ENCODE assay signal across 8 cellular contexts in genomic region chr18:74495581-74496507, GRCh38. TPM values are rescaled to one million over a fixed set of nuclear protein-coding genes. Genes with fewer than 3 reads are reported as not detected.
DNase-seq lines count a peak whose midpoint lies in the region; ATAC-seq, FAIRE-seq and TF ChIP-seq lines count a peak whose summit lies in the region.

TSS of gene CNDP2 (plus strand) at chr18:74496363. CDS start at chr18:74499974, 3,611 bp downstream.

- peaks cover 40% of the 10 kb centered on the region for H3K4me1 Mint-ChIP-seq in activated CD8-positive, alpha-beta memory T cell treated with anti-CD3 and anti-CD28 coated beads, Interleukin-2, amount 10 ng/mL, durations not matched to agents 7 days and 5 days

- 1% methylated on average over 54 of the region's 71 CpGs; no CpG with 5 or more reads in 1 of the 2 experiments for WGBS in H1 (ENCODE audit: extremely low coverage in 1 of 2, insufficient coverage in 1 of 2, insufficient read length in 1 of 2, insufficient replicate concordance in 2 of 2, low coverage in 1 of 2, low lambda C conversion rate in 2 of 2, missing lambda C conversion rate in 1 of 2), 2 experiments
- under 1% methylated on average over 53 of the region's 71 CpGs for WGBS in mesenchymal stem cell

- H3K79me1 ChIP-seq in H1 (ENCODE audit: low read depth, low read length) (peaks cover 9% of the 10 kb centered on the region; the same call in 1 of the 2 replicates), mesenchymal stem cell (replicated peaks; ENCODE audit: low read length, poor library complexity, severe bottlenecking) (no peaks in the 10 kb centered on the region)

- no peak for TF ChIP-seq RAD21 in H1 (IDR thresholded peaks at IDR 0.05 in 1 of 2, conservative IDR thresholded peaks at IDR 0.05 in 1 of 2; ENCODE audit: low read depth in 2 of 2, low read length in 2 of 2)

- TF ChIP-seq POLR2A in H1 (IDR thresholded peaks at IDR 0.05; ENCODE audit: control extremely low read depth in 1 of 2, low read depth in 2 of 2, low read length in 2 of 2), result peak; percentile 82 to 92

- H2BK120ac ChIP-seq in H1 (replicated peaks; ENCODE audit: low read depth, low read length) (no peak within 1 kb of the TSS), mesenchymal stem cell (ENCODE audit: low read depth, low read length) (peak within 1 kb of the TSS; percentile 68)

- no peaks in the 10 kb centered on the region for H3K9me3 Mint-ChIP-seq in activated CD8-positive, alpha-beta memory T cell treated with anti-CD3 and anti-CD28 coated beads, Interleukin-2, amount 10 ng/mL, durations not matched to agents 7 days and 5 days (ENCODE audit: low read depth)

- peak within 1 kb of the TSS; percentile 95 for H3K9ac ChIP-seq in NT2/D1 (ENCODE audit: insufficient read length, low read depth)
- peak within 1 kb of the TSS; percentile 93 to 97 (median 95) for H3K9ac ChIP-seq in H1 (replicated peaks in 1 of 4; ENCODE audit: extremely low read depth in 1 of 4, low read depth in 3 of 4, low read length in 3 of 4)
- peak within 1 kb of the TSS; percentile 95 for H3K9ac ChIP-seq in mesenchymal stem cell (ENCODE audit: low read length)

- H2BK12ac ChIP-seq in H1 (ENCODE audit: low read depth, low read length) (no peak within 1 kb of the TSS), mesenchymal stem cell (ENCODE audit: low read length in 2 of 2) (peak within 1 kb of the TSS; percentile 23 to 38)

- peak within 1 kb of the TSS; percentile 81 for H4K5ac ChIP-seq in H1 (ENCODE audit: insufficient read length, low read depth, low read length)

- H3K27ac Mint-ChIP-seq in activated CD8-positive, alpha-beta memory T cell treated with anti-CD3 and anti-CD28 coated beads, Interleukin-2, amount 10 ng/mL, durations not matched to agents 7 days and 5 days, result peak within 1 kb of the TSS; percentile 100

- 0 out of 2 replicates have a peak within 1 kb of the TSS, but pooled peaks have one; percentile 19 for H2AFZ ChIP-seq in H1 (ENCODE audit: low read length)
- H2AFZ ChIP-seq in mesenchymal stem cell (ENCODE audit: low read depth, low read length), result peak within 1 kb of the TSS; percentile 84

- peak within 1 kb of the TSS; percentile 98 for H4K8ac ChIP-seq in H1 (ENCODE audit: extremely low read depth, insufficient read depth, low read length)
- H4K8ac ChIP-seq in mesenchymal stem cell (ENCODE audit: low read length), result peak within 1 kb of the TSS; percentile 94

- peak within 1 kb of the TSS; percentile 70 to 95 for H3K4me2 ChIP-seq in H1 (ENCODE audit: insufficient read depth in 1 of 2, low read depth in 2 of 2, low read length in 2 of 2)
- H3K4me2 ChIP-seq in mesenchymal stem cell (ENCODE audit: low read length, poor library complexity, severe bottlenecking), result peak within 1 kb of the TSS; percentile 95

- TF ChIP-seq CTCF in H1 (IDR thresholded peaks at IDR 0.05; ENCODE audit: control extremely low read depth in 1 of 3, insufficient read depth in 1 of 3, low read depth in 1 of 3, low read length in 3 of 3), result no peak

- H3K4me3 ChIP-seq in NT2/D1 (ENCODE audit: insufficient read length, low read depth) (peak within 1 kb of the TSS; percentile 80), H1 (ENCODE audit: extremely low read depth in 1 of 4, insufficient read depth in 2 of 4, low read depth in 3 of 4, low read length in 4 of 4) (peak within 1 kb of the TSS; percentile 83 to 94 (median 88)), mesenchymal stem cell (ENCODE audit: insufficient read depth in 1 of 2, low read depth in 1 of 2, low read length in 2 of 2) (peak within 1 kb of the TSS; percentile 97)

- H3K27me3 ChIP-seq in NT2/D1 (ENCODE audit: insufficient read depth, insufficient read length) (no peaks in the 10 kb centered on the region), H1 (replicated peaks in 1 of 4; ENCODE audit: control insufficient read depth in 3 of 4, extremely low read depth in 1 of 4, insufficient read depth in 3 of 4, low read length in 3 of 4) (no peaks in the 10 kb centered on the region), mesenchymal stem cell (ENCODE audit: control insufficient read depth in 1 of 2, insufficient read depth in 1 of 2, low read length in 2 of 2) (peaks cover 0 to 6% of the 10 kb centered on the region in 2 experiments)

- CTCF ChIA-PET in activated CD8-positive, alpha-beta memory T cell treated with anti-CD3 and anti-CD28 coated beads, Interleukin-2, amount 10 ng/mL, durations not matched to agents 7 days and 5 days (lab: Charles Lee), result interaction anchor here (0.8 to 2.9 kb wide), 7 partner anchors 11 to 142 kb away, joined by 3 to 13 read pairs (median 5); partner anchors contain the start of gene ZNF407
- CTCF ChIA-PET in H1 (lab: Charles Lee; ENCODE audit: partially characterized antibody), result interaction anchor here (0.7 to 7.4 kb wide), 6 partner anchors 17 to 184 kb away, joined by 3 to 98 read pairs (median 4); partner anchors contain the start of gene CNDP1

- H3K4ac ChIP-seq in H1 (replicated peaks; ENCODE audit: insufficient read length, low read depth, low read length) (peak within 1 kb of the TSS; percentile 44), mesenchymal stem cell (ENCODE audit: low read depth in 1 of 2, low read length in 2 of 2) (peak within 1 kb of the TSS; percentile 45 to 92)

- 0 out of 2 replicates have a peak within 1 kb of the TSS, but pooled peaks have one; percentile 28 for H2AK5ac ChIP-seq in H1 (ENCODE audit: low read depth, low read length)
- peak within 1 kb of the TSS; percentile 67 for H2AK5ac ChIP-seq in mesenchymal stem cell (ENCODE audit: low read length, severe bottlenecking)

- H3K56ac ChIP-seq in H1 (replicated peaks; ENCODE audit: insufficient read length, low read depth, low read length), result peak within 1 kb of the TSS; percentile 65

- peak within 1 kb of the TSS; percentile 87 for H3K4me3 Mint-ChIP-seq in activated CD8-positive, alpha-beta memory T cell treated with anti-CD3 and anti-CD28 coated beads, Interleukin-2, amount 10 ng/mL, durations not matched to agents 7 days and 5 days

- H3K9me3 ChIP-seq in NT2/D1 (ENCODE audit: insufficient read depth, low read length) (peaks cover 3% of the 10 kb centered on the region; the same call in 1 of the 2 replicates), H1 (ENCODE audit: insufficient read depth in 2 of 2, low read depth in 1 of 2, low read length in 1 of 2) (no peaks in the 10 kb centered on the region), mesenchymal stem cell (ENCODE audit: control insufficient read depth, low read length) (peaks cover 5% of the 10 kb centered on the region)

- peaks cover 0 to 9% of the 10 kb centered on the region in 2 experiments for H4K20me1 ChIP-seq in H1 (replicated peaks in 1 of 2; ENCODE audit: control insufficient read depth in 1 of 2, insufficient read depth in 2 of 2, low read length in 2 of 2)

- peaks cover 13% of the 10 kb centered on the region for H3K36me3 Mint-ChIP-seq in activated CD8-positive, alpha-beta memory T cell treated with anti-CD3 and anti-CD28 coated beads, Interleukin-2, amount 10 ng/mL, durations not matched to agents 7 days and 5 days

- FAIRE-seq in H1 (lab: Jason Lieb, UNC), result no peak

- no peak within 1 kb of the TSS; the same call in 1 of the 2 replicates for H2BK15ac ChIP-seq in H1 (ENCODE audit: low read length)
- peak within 1 kb of the TSS; percentile 94 for H2BK15ac ChIP-seq in mesenchymal stem cell (ENCODE audit: low read depth, poor library complexity, severe bottlenecking)

- H4K91ac ChIP-seq in H1 (replicated peaks; ENCODE audit: insufficient read length, low read length) (peak within 1 kb of the TSS; percentile 62), mesenchymal stem cell (ENCODE audit: low read length) (peak within 1 kb of the TSS; percentile 94)

- H3K23me2 ChIP-seq in H1 (ENCODE audit: low read depth, low read length), result peaks cover 2% of the 10 kb centered on the region; the same call in 1 of the 2 replicates

- H3K36me3 ChIP-seq in NT2/D1 (ENCODE audit: insufficient read depth, insufficient read length, low read length), result peaks cover 19% of the 10 kb centered on the region
- H3K36me3 ChIP-seq in H1 (ENCODE audit: control insufficient read depth in 2 of 4, insufficient read depth in 4 of 4, low read length in 3 of 4), result peaks cover 0 to 6% (median 2%) of the 10 kb centered on the region in 4 experiments; a peak in 3 of 8 replicates
- peaks cover 3 to 4% of the 10 kb centered on the region in 2 experiments for H3K36me3 ChIP-seq in mesenchymal stem cell (ENCODE audit: control insufficient read depth in 1 of 2, insufficient read depth in 2 of 2, low read depth in 1 of 2, low read length in 2 of 2)

- peak within 1 kb of the TSS; percentile 93 for H3K27ac ChIP-seq in H1 (ENCODE audit: low read depth, low read length)
- H3K27ac ChIP-seq in mesenchymal stem cell (ENCODE audit: low read length, poor library complexity, severe bottlenecking), result peak within 1 kb of the TSS; percentile 95

- peak; percentile 75 for ATAC-seq in GM21381 (IDR thresholded peaks at IDR 0.05; ENCODE audit: unreplicated experiment)
- peak; percentile 76 for ATAC-seq in activated CD8-positive, alpha-beta memory T cell treated with anti-CD3 and anti-CD28 coated beads, Interleukin-2, amount 10 ng/mL, durations not matched to agents 7 days and 5 days

- H3K18ac ChIP-seq in H1 (ENCODE audit: extremely low read depth, low read length) (peak within 1 kb of the TSS; percentile 63), mesenchymal stem cell (ENCODE audit: low read depth in 1 of 2, low read length in 2 of 2) (peak within 1 kb of the TSS; percentile 84 to 86)

- no peak; a peak in 1 of 3 replicates for TF ChIP-seq EP300 in H1 (IDR thresholded peaks at IDR 0.05; ENCODE audit: borderline replicate concordance in 1 of 2, low read depth in 2 of 2, low read length in 2 of 2)

- peaks cover 19 to 36% of the 10 kb centered on the region in 2 experiments for H3K79me2 ChIP-seq in H1 (ENCODE audit: control insufficient read depth in 1 of 2, insufficient read depth in 2 of 2, low read length in 2 of 2)

- no peak within 1 kb of the TSS for H2BK20ac ChIP-seq in H1 (ENCODE audit: low read length)

- H3K14ac ChIP-seq in H1 (ENCODE audit: insufficient read length), result no peak within 1 kb of the TSS
- peak within 1 kb of the TSS in 1 of 2 experiments; percentile 72 for H3K14ac ChIP-seq in mesenchymal stem cell (ENCODE audit: low read length in 2 of 2)

- peak; percentile 100 for DNase-seq in COR-L47 (lab: John Stamatoyannopoulos, UW)
- DNase-seq in HUDEP-2 (lab: John Stamatoyannopoulos, UW; ENCODE audit: unreplicated experiment in 76 of 76), result peak; percentile 58 to 100 (median 99)
- peak; percentile 92 for DNase-seq in NT2/D1 (ENCODE audit: low read depth, low spot score)
- DNase-seq in activated CD8-positive, alpha-beta memory T cell treated with anti-CD3 and anti-CD28 coated beads, Interleukin-2, amount 10 ng/mL, durations not matched to agents 7 days and 5 days, result peak; percentile 99
- peak; percentile 96 to 100 for DNase-seq in H1 (ENCODE audit: low read depth in 1 of 2, low spot score in 2 of 2)
- peak; percentile 99 for DNase-seq in mesenchymal stem cell
- DNase-seq in stimulated activated CD8-positive, alpha-beta memory T cell treated with anti-CD3 and anti-CD28 coated beads, Interleukin-12 subunit alpha, Interleukin-12 subunit beta, amount 100 ng/mL, for 4 hours (ENCODE audit: low read depth), result peak; percentile 98

- peak within 1 kb of the TSS; percentile 90 for H2BK5ac ChIP-seq in H1 (ENCODE audit: low read depth, low read length)
- peak within 1 kb of the TSS; percentile 89 for H2BK5ac ChIP-seq in mesenchymal stem cell (ENCODE audit: low read depth, low read length, poor library complexity, severe bottlenecking)

- peaks cover 12% of the 10 kb centered on the region for H3K27me3 Mint-ChIP-seq in activated CD8-positive, alpha-beta memory T cell treated with anti-CD3 and anti-CD28 coated beads, Interleukin-2, amount 10 ng/mL, durations not matched to agents 7 days and 5 days

- no peak within 1 kb of the TSS for H3K23ac ChIP-seq in H1 (ENCODE audit: insufficient read length)
- H3K23ac ChIP-seq in mesenchymal stem cell (ENCODE audit: low read length in 2 of 2), result peak within 1 kb of the TSS in 1 of 2 experiments; percentile 16

- POLR2A ChIA-PET in H1 (lab: Charles Lee; ENCODE audit: partially characterized antibody), result interaction anchor here (0.8 to 2.5 kb wide), 14 partner anchors 9 to 149 kb away, joined by 3 to 19 read pairs (median 4); partner anchors contain the start of gene CNDP1

- H3K4me1 ChIP-seq in NT2/D1 (ENCODE audit: insufficient read depth, insufficient read length) (peaks cover 6% of the 10 kb centered on the region), H1 (replicated peaks in 1 of 4; ENCODE audit: control insufficient read depth in 3 of 4, insufficient read depth in 4 of 4, low read length in 3 of 4) (peaks cover 2 to 16% (median 5%) of the 10 kb centered on the region in 4 experiments; a peak in 5 of 7 replicates), mesenchymal stem cell (ENCODE audit: control insufficient read depth, insufficient read depth, low read depth, low read length) (peaks cover 12% of the 10 kb centered on the region)

RNA-seq across cellular contexts. Expression of gene CNDP2, which starts in this region (rescaled TPM):
- 100 to 1,000 TPM; 141 to 176 TPM for total RNA-seq in activated CD8-positive, alpha-beta memory T cell treated with anti-CD3 and anti-CD28 coated beads, Interleukin-2, amount 10 ng/mL, durations not matched to agents 7 days and 5 days
- total RNA-seq in H1 (2021; fragmentation: NEBNext Ultra II Directional; extraction: Animal tissue kit (Norgen Biotek cat#: 25700)), result 243 TPM in 2 replicates
- polyA plus RNA-seq in H1 (2011; rRNA removed), result 71.8 and 95.6 TPM in 2 replicates
- 143 TPM for polyA plus RNA-seq in H1 (2011; cell fraction: cytosol; rRNA removed)
- 117 TPM for polyA plus RNA-seq in H1 (2011; cell fraction: nucleus; rRNA removed)
- 206 to 243 TPM (median 228 TPM) in 4 replicates for polyA plus RNA-seq in H1 (2012, experiment 1 of 2)
- 200 TPM for polyA plus RNA-seq in H1 (2012, experiment 2 of 2)
- 149 TPM for polyA plus RNA-seq in H1 (2013, experiment 1 of 2)
- 147 TPM for polyA plus RNA-seq in H1 (2013, experiment 2 of 2)
- polyA minus RNA-seq in H1 (2011; rRNA and poly(A)+ RNA removed), result 161 and 173 TPM in 2 replicates
- 117 TPM for polyA minus RNA-seq in H1 (2011; cell fraction: cytosol; rRNA and poly(A)+ RNA removed)
- polyA minus RNA-seq in H1 (2011; cell fraction: nucleus; rRNA and poly(A)+ RNA removed), result 78.6 TPM
- polyA plus RNA-seq in mesenchymal stem cell (2013, experiment 1 of 2), result 77.8 TPM
- 74.3 TPM for polyA plus RNA-seq in mesenchymal stem cell (2013, experiment 2 of 2)

Comparison
In these comparisons a context has a peak if more than half of its experiments do, and no peak if none do; other contexts are left out.
1. Peak in every context shown above with its lines: DNase-seq, ATAC-seq, H3K4me3 ChIP-seq and H3K27ac ChIP-seq.